In genomic region chr6:51856508-51856907, GRCh38 we compare ENCODE assay signal across 9 cellular contexts.
"Had no signal": no experiment of that assay in that cellular context is flagged by ENCODE, and none has a peak within 500 bp of the region (broad histone marks: within the 10 kb centered on the region; RNA-seq: fewer than 3 reads in every experiment).

No MANE protein-coding gene starts in this region.

- H3K4me3 Mint-ChIP-seq: HFFc6, IgD-negative memory B cell had no signal

- ATAC-seq: HCT116, HepG2 had no signal

- H3K36me3 ChIP-seq: HAP-1 had no signal

- H3K9me3 ChIP-seq: HAP-1 had no signal

- H3K27ac ChIP-seq: GM23248, HL-60 had no signal

- H3K36me3 Mint-ChIP-seq: IgD-negative memory B cell had no signal

- H2AFZ ChIP-seq: GM23248 had no signal

- H3K4me1 ChIP-seq: HAP-1 had no signal

- H3K9me3 Mint-ChIP-seq: IgD-negative memory B cell had no signal

- H3K9ac ChIP-seq: GM23248 had no signal

- DNase-seq: GM23248, GOT3, H7, HFFc6 had no signal

- H3K27ac Mint-ChIP-seq: HFFc6, IgD-negative memory B cell had no signal

- H3K4me3 ChIP-seq: GM23248, HAP-1 had no signal
